Comparison of ENCODE assay signal across 7 cellular contexts in the genomic region with DNA sequence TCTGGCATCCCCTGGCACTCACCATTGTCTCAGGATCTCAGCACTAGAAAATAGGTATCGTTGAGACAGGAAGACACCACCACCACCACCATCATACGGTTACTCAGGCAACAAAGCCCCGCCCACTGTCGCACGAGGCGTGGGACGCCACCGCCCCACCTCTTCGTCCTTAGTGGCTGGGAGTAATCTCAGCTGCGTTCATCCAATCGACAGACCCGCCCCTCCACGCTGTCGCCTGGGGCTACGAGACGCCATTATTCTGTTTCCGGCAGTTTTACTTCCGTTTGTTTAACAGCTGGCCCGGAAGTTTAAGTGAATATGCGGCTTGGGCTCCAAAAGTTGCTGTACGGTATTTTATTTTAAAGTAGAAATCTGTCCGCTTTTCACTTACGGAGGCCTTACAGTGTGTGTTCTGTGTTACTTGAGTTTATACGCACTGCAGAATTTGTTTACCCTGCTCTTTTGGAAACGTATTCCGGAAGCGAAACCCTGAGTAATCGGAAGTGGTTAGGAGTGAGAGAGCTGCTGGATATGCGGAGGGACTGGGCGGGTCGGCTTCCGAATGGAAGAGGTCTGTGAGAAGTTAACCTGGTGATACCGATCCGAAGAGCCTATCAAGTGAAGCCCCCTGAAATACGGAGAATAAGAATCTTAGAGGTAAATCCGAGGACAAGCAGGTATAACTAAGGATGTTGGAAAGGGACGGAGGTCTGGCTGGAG.
A peak's percentile ranks its signal among the peaks of the same experiment; 100 is the strongest.
DNase-seq lines count a peak whose midpoint lies in the region; ATAC-seq and TF ChIP-seq lines count a peak whose summit lies in the region.

A gene with protein sequence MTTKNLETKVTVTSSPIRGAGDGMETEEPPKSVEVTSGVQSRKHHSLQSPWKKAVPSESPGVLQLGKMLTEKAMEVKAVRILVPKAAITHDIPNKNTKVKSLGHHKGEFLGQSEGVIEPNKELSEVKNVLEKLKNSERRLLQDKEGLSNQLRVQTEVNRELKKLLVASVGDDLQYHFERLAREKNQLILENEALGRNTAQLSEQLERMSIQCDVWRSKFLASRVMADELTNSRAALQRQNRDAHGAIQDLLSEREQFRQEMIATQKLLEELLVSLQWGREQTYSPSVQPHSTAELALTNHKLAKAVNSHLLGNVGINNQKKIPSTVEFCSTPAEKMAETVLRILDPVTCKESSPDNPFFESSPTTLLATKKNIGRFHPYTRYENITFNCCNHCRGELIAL (plus strand): TSS at position 510 of the 720 bp plus-strand sequence. CDS start 1,328 bp downstream, outside the sequence.
TSS of gene NME7 (minus strand) at position 112 of the 720 bp plus-strand sequence. CDS start at position 25, 87 bp downstream.

- ATAC-seq in GM18505 (IDR thresholded peaks at IDR 0.05; ENCODE audit: unreplicated experiment) = peak; percentile 97
- ATAC-seq in HG02973 (IDR thresholded peaks at IDR 0.05; ENCODE audit: unreplicated experiment) = peak; percentile 92

- DNase-seq in NCI-H2029 (lab: John Stamatoyannopoulos, UW) (peak; percentile 91), T-helper 22 cell (ENCODE audit: low read depth) (peak; percentile 96), astrocyte of the hippocampus (ENCODE audit: low read depth, low spot score) (peak; percentile 98), hippocampal formation (lab: John Stamatoyannopoulos, UW) (peak; percentile 92 to 96), retina (peak; percentile 98)

- TF ChIP-seq POLR2A in GM18505 (IDR thresholded peaks at IDR 0.05; ENCODE audit: borderline replicate concordance, extremely low read depth, insufficient read depth, insufficient read length) = peak; percentile 39

Comparison
In these comparisons a context has a peak if more than half of its experiments do, and no peak if none do; other contexts are left out.
1. Peak in every context shown above with its lines: DNase-seq and ATAC-seq.